Comparison of ENCODE assay signal across 1 cellular context in genomic region chr6:28867078-28867414, GRCh38.
TF ChIP-seq lines count a peak whose summit lies in the region.

No MANE protein-coding gene starts in this region.

TF ChIP-seq in K562, 482 proteins besides CTCF, POLR2A, EP300 and RAD21 (continued from another document and continues in another):
- peak in 1 of 2 experiments; percentile 45; a peak in 1 of 4 replicates for TF ChIP-seq ZNF318 (IDR thresholded peaks at IDR 0.05; ENCODE audit: borderline replicate concordance in 1 of 2, low read depth in 1 of 2)
- TF ChIP-seq, protein P1, sequence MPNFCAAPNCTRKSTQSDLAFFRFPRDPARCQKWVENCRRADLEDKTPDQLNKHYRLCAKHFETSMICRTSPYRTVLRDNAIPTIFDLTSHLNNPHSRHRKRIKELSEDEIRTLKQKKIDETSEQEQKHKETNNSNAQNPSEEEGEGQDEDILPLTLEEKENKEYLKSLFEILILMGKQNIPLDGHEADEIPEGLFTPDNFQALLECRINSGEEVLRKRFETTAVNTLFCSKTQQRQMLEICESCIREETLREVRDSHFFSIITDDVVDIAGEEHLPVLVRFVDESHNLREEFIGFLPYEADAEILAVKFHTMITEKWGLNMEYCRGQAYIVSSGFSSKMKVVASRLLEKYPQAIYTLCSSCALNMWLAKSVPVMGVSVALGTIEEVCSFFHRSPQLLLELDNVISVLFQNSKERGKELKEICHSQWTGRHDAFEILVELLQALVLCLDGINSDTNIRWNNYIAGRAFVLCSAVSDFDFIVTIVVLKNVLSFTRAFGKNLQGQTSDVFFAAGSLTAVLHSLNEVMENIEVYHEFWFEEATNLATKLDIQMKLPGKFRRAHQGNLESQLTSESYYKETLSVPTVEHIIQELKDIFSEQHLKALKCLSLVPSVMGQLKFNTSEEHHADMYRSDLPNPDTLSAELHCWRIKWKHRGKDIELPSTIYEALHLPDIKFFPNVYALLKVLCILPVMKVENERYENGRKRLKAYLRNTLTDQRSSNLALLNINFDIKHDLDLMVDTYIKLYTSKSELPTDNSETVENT (CRISPR knock-in tag; IDR thresholded peaks at IDR 0.05), result no peak
- no peak for TF ChIP-seq ZNF212 (CRISPR knock-in tag; IDR thresholded peaks at IDR 0.05)
- TF ChIP-seq TAL1 (IDR thresholded peaks at IDR 0.05), result no peak
- peak; percentile 12; the same call in 1 of the 2 replicates for TF ChIP-seq MAX (CRISPR knock-in tag; IDR thresholded peaks at IDR 0.05)
- TF ChIP-seq ZNF57 (CRISPR knock-in tag; IDR thresholded peaks at IDR 0.05), result no peak
- TF ChIP-seq, protein P2, sequence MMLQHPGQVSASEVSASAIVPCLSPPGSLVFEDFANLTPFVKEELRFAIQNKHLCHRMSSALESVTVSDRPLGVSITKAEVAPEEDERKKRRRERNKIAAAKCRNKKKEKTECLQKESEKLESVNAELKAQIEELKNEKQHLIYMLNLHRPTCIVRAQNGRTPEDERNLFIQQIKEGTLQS (IDR thresholded peaks at IDR 0.05), result peak; percentile 33; the same call in 1 of the 2 replicates
- TF ChIP-seq, protein P2 (CRISPR knock-in tag; conservative IDR thresholded peaks at IDR 0.05), result no peak
- 0 out of 2 replicates have a peak, but pooled peaks have one; percentile 18 for TF ChIP-seq MYC (IDR thresholded peaks at IDR 0.05; ENCODE audit: low read depth, low read length)
- no peak for TF ChIP-seq MYC (CRISPR knock-in tag; IDR thresholded peaks at IDR 0.05; ENCODE audit: borderline replicate concordance, low read depth)
- no peak for TF ChIP-seq KLF1 (tag; IDR thresholded peaks at IDR 0.05)
- no peak for TF ChIP-seq ETS2 (tag; IDR thresholded peaks at IDR 0.05; ENCODE audit: borderline replicate concordance, poor library complexity, severe bottlenecking)
- TF ChIP-seq NR3C1 (CRISPR knock-in tag; IDR thresholded peaks at IDR 0.05), result no peak
- TF ChIP-seq ZNF395 (CRISPR knock-in tag; IDR thresholded peaks at IDR 0.05), result peak; percentile 15; the same call in 1 of the 2 replicates
- peak; percentile 76 for TF ChIP-seq CREM (IDR thresholded peaks at IDR 0.05; ENCODE audit: low read depth)
- no peak for TF ChIP-seq KDM2B (CRISPR knock-in tag; IDR thresholded peaks at IDR 0.05)
- no peak for TF ChIP-seq CBFB (CRISPR knock-in tag; IDR thresholded peaks at IDR 0.05)
- 0 out of 2 replicates have a peak, but pooled peaks have one; percentile 8 for TF ChIP-seq TCF3 (CRISPR knock-in tag; IDR thresholded peaks at IDR 0.05)
- peak; percentile 77 for TF ChIP-seq BHLHE40 (IDR thresholded peaks at IDR 0.05; ENCODE audit: low read length)
- TF ChIP-seq, protein P3, sequence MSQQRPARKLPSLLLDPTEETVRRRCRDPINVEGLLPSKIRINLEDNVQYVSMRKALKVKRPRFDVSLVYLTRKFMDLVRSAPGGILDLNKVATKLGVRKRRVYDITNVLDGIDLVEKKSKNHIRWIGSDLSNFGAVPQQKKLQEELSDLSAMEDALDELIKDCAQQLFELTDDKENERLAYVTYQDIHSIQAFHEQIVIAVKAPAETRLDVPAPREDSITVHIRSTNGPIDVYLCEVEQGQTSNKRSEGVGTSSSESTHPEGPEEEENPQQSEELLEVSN (IDR thresholded peaks at IDR 0.05; ENCODE audit: borderline replicate concordance in 1 of 2, extremely low read depth in 1 of 2, insufficient read depth in 1 of 2, insufficient read length in 1 of 2, low read depth in 1 of 2, low read length in 1 of 2, poor library complexity in 1 of 2, severe bottlenecking in 1 of 2), result peak in 1 of 2 experiments; percentile 59
- TF ChIP-seq CREB1 (IDR thresholded peaks at IDR 0.05), result no peak
- TF ChIP-seq CREB1 (CRISPR knock-in tag; IDR thresholded peaks at IDR 0.05), result 0 out of 2 replicates have a peak, but pooled peaks have one; percentile 37
- no peak for TF ChIP-seq REST (CRISPR knock-in tag; IDR thresholded peaks at IDR 0.05; ENCODE audit: low read depth)
- peak; percentile 57; the same call in 1 of the 2 replicates for TF ChIP-seq JUND (IDR thresholded peaks at IDR 0.05; ENCODE audit: borderline replicate concordance, low read depth, low read length)
- TF ChIP-seq JUND (tag; IDR thresholded peaks at IDR 0.05; ENCODE audit: borderline replicate concordance, low read depth, low read length), result peak; percentile 50; the same call in 1 of the 3 replicates
- TF ChIP-seq NFE2 (IDR thresholded peaks at IDR 0.05; ENCODE audit: low read depth), result no peak
- no peak for TF ChIP-seq ZNF785 (CRISPR knock-in tag; IDR thresholded peaks at IDR 0.05)
- TF ChIP-seq KDM5B (IDR thresholded peaks at IDR 0.05; ENCODE audit: insufficient replicate concordance, low read depth, low read length), result peak; percentile 42
- 0 out of 2 replicates have a peak, but pooled peaks have one; percentile 19 for TF ChIP-seq FOSL1 (tag; conservative IDR thresholded peaks at IDR 0.05)
- peak; percentile 6 for TF ChIP-seq MEIS2 (IDR thresholded peaks at IDR 0.05; ENCODE audit: partially characterized antibody)
- peak; percentile 12; the same call in 1 of the 2 replicates for TF ChIP-seq NFRKB (IDR thresholded peaks at IDR 0.05; ENCODE audit: low read depth)
- TF ChIP-seq GABPA (tag; conservative IDR thresholded peaks at IDR 0.05; ENCODE audit: low read depth), result 0 out of 2 replicates have a peak, but pooled peaks have one; percentile 0
